Comparison of ENCODE assay signal across 1 cellular context in the genomic region with DNA sequence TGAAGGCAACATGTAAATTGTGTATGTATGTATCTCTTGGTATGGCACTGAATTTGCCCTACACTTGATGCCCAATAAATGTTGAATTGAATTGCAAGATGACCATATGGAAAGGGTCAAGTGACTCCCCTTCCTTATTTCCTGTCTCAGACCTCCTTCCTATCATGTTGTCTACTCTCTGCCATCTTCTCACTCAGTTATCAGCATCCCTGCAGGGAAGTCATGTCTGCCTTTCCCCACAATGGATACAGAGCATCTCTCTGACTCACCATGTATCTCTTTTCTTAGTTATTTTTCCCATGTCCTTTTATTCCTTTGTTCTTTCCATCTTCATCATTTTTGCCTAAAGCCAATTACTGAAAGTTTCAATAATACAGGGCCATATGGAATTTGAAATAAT.
TF ChIP-seq lines count a peak whose summit lies in the region.

No MANE protein-coding gene starts in this region.

TF ChIP-seq in K562, 482 proteins besides CTCF, POLR2A, EP300 and RAD21 (continued from another document):
- TF ChIP-seq, protein P1, sequence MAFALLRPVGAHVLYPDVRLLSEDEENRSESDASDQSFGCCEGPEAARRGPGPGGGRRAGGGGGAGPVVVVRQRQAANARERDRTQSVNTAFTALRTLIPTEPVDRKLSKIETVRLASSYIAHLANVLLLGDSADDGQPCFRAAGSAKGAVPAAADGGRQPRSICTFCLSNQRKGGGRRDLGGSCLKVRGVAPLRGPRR (CRISPR knock-in tag; IDR thresholded peaks at IDR 0.05), result no peak
- TF ChIP-seq PRPF4 (IDR thresholded peaks at IDR 0.05; ENCODE audit: insufficient read depth, low read depth, low read length, poor library complexity, severe bottlenecking), result no peak
- TF ChIP-seq HNRNPUL1 (IDR thresholded peaks at IDR 0.05; ENCODE audit: low read length), result no peak
- TF ChIP-seq, protein P2, sequence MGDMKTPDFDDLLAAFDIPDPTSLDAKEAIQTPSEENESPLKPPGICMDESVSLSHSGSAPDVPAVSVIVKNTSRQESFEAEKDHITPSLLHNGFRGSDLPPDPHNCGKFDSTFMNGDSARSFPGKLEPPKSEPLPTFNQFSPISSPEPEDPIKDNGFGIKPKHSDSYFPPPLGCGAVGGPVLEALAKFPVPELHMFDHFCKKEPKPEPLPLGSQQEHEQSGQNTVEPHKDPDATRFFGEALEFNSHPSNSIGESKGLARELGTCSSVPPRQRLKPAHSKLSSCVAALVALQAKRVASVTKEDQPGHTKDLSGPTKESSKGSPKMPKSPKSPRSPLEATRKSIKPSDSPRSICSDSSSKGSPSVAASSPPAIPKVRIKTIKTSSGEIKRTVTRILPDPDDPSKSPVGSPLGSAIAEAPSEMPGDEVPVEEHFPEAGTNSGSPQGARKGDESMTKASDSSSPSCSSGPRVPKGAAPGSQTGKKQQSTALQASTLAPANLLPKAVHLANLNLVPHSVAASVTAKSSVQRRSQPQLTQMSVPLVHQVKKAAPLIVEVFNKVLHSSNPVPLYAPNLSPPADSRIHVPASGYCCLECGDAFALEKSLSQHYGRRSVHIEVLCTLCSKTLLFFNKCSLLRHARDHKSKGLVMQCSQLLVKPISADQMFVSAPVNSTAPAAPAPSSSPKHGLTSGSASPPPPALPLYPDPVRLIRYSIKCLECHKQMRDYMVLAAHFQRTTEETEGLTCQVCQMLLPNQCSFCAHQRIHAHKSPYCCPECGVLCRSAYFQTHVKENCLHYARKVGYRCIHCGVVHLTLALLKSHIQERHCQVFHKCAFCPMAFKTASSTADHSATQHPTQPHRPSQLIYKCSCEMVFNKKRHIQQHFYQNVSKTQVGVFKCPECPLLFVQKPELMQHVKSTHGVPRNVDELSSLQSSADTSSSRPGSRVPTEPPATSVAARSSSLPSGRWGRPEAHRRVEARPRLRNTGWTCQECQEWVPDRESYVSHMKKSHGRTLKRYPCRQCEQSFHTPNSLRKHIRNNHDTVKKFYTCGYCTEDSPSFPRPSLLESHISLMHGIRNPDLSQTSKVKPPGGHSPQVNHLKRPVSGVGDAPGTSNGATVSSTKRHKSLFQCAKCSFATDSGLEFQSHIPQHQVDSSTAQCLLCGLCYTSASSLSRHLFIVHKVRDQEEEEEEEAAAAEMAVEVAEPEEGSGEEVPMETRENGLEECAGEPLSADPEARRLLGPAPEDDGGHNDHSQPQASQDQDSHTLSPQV (IDR thresholded peaks at IDR 0.05), result no peak
- no peak for TF ChIP-seq SETDB1 (IDR thresholded peaks at IDR 0.05; ENCODE audit: low read length)
- TF ChIP-seq, protein P3, sequence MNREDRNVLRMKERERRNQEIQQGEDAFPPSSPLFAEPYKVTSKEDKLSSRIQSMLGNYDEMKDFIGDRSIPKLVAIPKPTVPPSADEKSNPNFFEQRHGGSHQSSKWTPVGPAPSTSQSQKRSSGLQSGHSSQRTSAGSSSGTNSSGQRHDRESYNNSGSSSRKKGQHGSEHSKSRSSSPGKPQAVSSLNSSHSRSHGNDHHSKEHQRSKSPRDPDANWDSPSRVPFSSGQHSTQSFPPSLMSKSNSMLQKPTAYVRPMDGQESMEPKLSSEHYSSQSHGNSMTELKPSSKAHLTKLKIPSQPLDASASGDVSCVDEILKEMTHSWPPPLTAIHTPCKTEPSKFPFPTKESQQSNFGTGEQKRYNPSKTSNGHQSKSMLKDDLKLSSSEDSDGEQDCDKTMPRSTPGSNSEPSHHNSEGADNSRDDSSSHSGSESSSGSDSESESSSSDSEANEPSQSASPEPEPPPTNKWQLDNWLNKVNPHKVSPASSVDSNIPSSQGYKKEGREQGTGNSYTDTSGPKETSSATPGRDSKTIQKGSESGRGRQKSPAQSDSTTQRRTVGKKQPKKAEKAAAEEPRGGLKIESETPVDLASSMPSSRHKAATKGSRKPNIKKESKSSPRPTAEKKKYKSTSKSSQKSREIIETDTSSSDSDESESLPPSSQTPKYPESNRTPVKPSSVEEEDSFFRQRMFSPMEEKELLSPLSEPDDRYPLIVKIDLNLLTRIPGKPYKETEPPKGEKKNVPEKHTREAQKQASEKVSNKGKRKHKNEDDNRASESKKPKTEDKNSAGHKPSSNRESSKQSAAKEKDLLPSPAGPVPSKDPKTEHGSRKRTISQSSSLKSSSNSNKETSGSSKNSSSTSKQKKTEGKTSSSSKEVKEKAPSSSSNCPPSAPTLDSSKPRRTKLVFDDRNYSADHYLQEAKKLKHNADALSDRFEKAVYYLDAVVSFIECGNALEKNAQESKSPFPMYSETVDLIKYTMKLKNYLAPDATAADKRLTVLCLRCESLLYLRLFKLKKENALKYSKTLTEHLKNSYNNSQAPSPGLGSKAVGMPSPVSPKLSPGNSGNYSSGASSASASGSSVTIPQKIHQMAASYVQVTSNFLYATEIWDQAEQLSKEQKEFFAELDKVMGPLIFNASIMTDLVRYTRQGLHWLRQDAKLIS (CRISPR knock-in tag; IDR thresholded peaks at IDR 0.05), result no peak
- TF ChIP-seq RB1 (IDR thresholded peaks at IDR 0.05; ENCODE audit: low read depth), result no peak
- no peak for TF ChIP-seq ZNF77 (CRISPR knock-in tag; IDR thresholded peaks at IDR 0.05)
- TF ChIP-seq GABPB1 (CRISPR knock-in tag; IDR thresholded peaks at IDR 0.05), result no peak
- peak; percentile 68; the same call in 1 of the 2 replicates for TF ChIP-seq CTBP1 (IDR thresholded peaks at IDR 0.05; ENCODE audit: borderline replicate concordance)
